7 cellular contexts compared by ENCODE assay signal in the genomic region with DNA sequence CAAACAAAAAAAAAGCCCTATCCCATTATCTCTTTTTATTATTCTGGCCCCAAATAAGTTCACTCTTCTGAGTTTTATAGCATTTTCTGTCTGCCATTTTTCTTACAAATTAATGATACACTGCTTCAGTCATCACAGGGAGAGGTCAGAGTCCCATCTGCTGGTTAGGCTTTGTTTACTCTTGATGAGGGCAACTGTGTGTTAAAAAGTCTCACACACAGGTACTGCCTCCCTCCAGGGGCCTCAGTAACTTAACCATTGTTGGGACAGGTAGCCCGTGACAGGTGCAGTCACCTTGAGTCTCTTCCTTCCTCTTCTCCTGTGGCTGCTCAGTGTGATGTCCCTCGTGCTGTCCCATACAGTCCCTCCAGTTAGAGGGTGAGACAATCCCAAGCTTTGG.
"Had no signal": no experiment of that assay in that cellular context is flagged by ENCODE, and none has a peak within 500 bp of the region (broad histone marks: within the 10 kb centered on the region; RNA-seq: fewer than 3 reads in every experiment).

No MANE protein-coding gene starts in this region.

- H3K27ac ChIP-seq: GM23248 had no signal

- H2AFZ ChIP-seq: GM23248 had no signal

- H3K9ac ChIP-seq: GM23248 had no signal

- DNase-seq: GM23248, GOT3, H9, HCEC 1CT, KBM-7 had no signal

- H3K4me3 ChIP-seq: GM23248 had no signal

- FAIRE-seq: H54, HTR-8/SVneo had no signal
